In genomic region chr1:158999301-159000069, GRCh38 we compare ENCODE assay signal across 10 cellular contexts. TPM values are rescaled to one million over a fixed set of nuclear protein-coding genes. Genes with fewer than 3 reads are reported as not detected.
DNase-seq lines count a peak whose midpoint lies in the region; ATAC-seq and TF ChIP-seq lines count a peak whose summit lies in the region.
"Had no signal": no experiment of that assay in that cellular context is flagged by ENCODE, and none has a peak within 500 bp of the region (broad histone marks: within the 10 kb centered on the region; RNA-seq: fewer than 3 reads in every experiment).

No MANE protein-coding gene starts in this region.

- no peak for TF ChIP-seq CTCF in suprapubic skin (IDR thresholded peaks at IDR 0.05)

- TF ChIP-seq POLR2A in suprapubic skin (IDR thresholded peaks at IDR 0.05) = peak in 1 of 2 donors; percentile 89

- intact Hi-C loops in activated CD4-positive, alpha-beta T cell treated with anti-CD3 and anti-CD28 coated beads, Interleukin-2, amount 10 ng/mL, durations not matched to agents 24 days and 14 days (cut with micrococcal nuclease) = loop anchor here (2.0 to 10.0 kb wide), 2 partner anchors 207 to 625 kb away; no protein-coding TSS in a partner anchor

- ATAC-seq in left lobe of liver = peak; percentile 76
- no peak for ATAC-seq in T-helper 17 cell
- ATAC-seq in GM21529 (IDR thresholded peaks at IDR 0.05; ENCODE audit: unreplicated experiment) = no peak

- DNase-seq in activated CD4-positive, alpha-beta T cell treated with anti-CD3 and anti-CD28 coated beads, Interleukin-2, amount 10 ng/mL, durations not matched to agents 24 days and 14 days = no peak
- no peak for DNase-seq in activated CD4-positive, alpha-beta T cell treated with anti-CD3 and anti-CD28 coated beads for 48 hours
- DNase-seq in ecto neural progenitor cell (ENCODE audit: low spot score) = peak; percentile 84
- DNase-seq in left lobe of liver (ENCODE audit: low spot score) = peak; percentile 56
- DNase-seq in suprapubic skin (ENCODE audit: low spot score in 2 of 2) = peak; percentile 93 to 94
- DNase-seq in RKO (ENCODE audit: low spot score) = no peak
- DNase-seq in T-helper 17 cell = no peak

- no peak for TF ChIP-seq EP300 in suprapubic skin (IDR thresholded peaks at IDR 0.05)

- H3K4me1 Mint-ChIP-seq in activated CD4-positive, alpha-beta T cell treated with anti-CD3 and anti-CD28 coated beads, Interleukin-2, amount 10 ng/mL, durations not matched to agents 24 days and 14 days = peaks cover 32% of the 10 kb centered on the region
- H3K4me1 Mint-ChIP-seq in T-helper 17 cell = peaks cover 28% of the 10 kb centered on the region

- 10% methylated on average over 11 of the region's 11 CpGs for WGBS in suprapubic skin

- no peak overlapping the region for H3K4me3 Mint-ChIP-seq in activated CD4-positive, alpha-beta T cell treated with anti-CD3 and anti-CD28 coated beads, Interleukin-2, amount 10 ng/mL, durations not matched to agents 24 days and 14 days
- H3K4me3 Mint-ChIP-seq in T-helper 17 cell = no peak overlapping the region

- peak overlapping the region; percentile 96 for H3K27ac ChIP-seq in suprapubic skin
- H3K27ac ChIP-seq: VCaP had no signal

- H3K4me3 ChIP-seq in suprapubic skin = peak overlapping the region; percentile 57
- H3K4me3 ChIP-seq: BLaER1 treated with 17β-estradiol and CSF1 and Interleukin-3, amounts not matched to agents 10 nM and 100 nM had no signal

- peak overlapping the region; percentile 17 for H3K27ac Mint-ChIP-seq in activated CD4-positive, alpha-beta T cell treated with anti-CD3 and anti-CD28 coated beads, Interleukin-2, amount 10 ng/mL, durations not matched to agents 24 days and 14 days
- no peak overlapping the region for H3K27ac Mint-ChIP-seq in T-helper 17 cell

- H3K36me3 ChIP-seq in suprapubic skin = no peaks in the 10 kb centered on the region
- H3K36me3 ChIP-seq: BLaER1 treated with 17β-estradiol and CSF1 and Interleukin-3, amounts not matched to agents 10 nM and 100 nM had no signal

- no peaks in the 10 kb centered on the region for H3K27me3 ChIP-seq in suprapubic skin
- H3K27me3 ChIP-seq: BLaER1 treated with 17β-estradiol and CSF1 and Interleukin-3, amounts not matched to agents 10 nM and 100 nM had no signal

- peaks cover 17% of the 10 kb centered on the region for H3K36me3 Mint-ChIP-seq in activated CD4-positive, alpha-beta T cell treated with anti-CD3 and anti-CD28 coated beads, Interleukin-2, amount 10 ng/mL, durations not matched to agents 24 days and 14 days (ENCODE audit: low read depth)
- H3K36me3 Mint-ChIP-seq in T-helper 17 cell (ENCODE audit: low read depth) = no peaks in the 10 kb centered on the region

- H3K9me3 Mint-ChIP-seq in activated CD4-positive, alpha-beta T cell treated with anti-CD3 and anti-CD28 coated beads, Interleukin-2, amount 10 ng/mL, durations not matched to agents 24 days and 14 days = peaks cover 6% of the 10 kb centered on the region

- H3K9me3 ChIP-seq in suprapubic skin = no peaks in the 10 kb centered on the region
- H3K9me3 ChIP-seq in T-helper 17 cell (ENCODE audit: control insufficient read depth, low read length, poor library complexity, severe bottlenecking) = no peaks in the 10 kb centered on the region

- no peaks in the 10 kb centered on the region for H3K27me3 Mint-ChIP-seq in activated CD4-positive, alpha-beta T cell treated with anti-CD3 and anti-CD28 coated beads, Interleukin-2, amount 10 ng/mL, durations not matched to agents 24 days and 14 days
- no peaks in the 10 kb centered on the region for H3K27me3 Mint-ChIP-seq in T-helper 17 cell

- H3K4me1 ChIP-seq in suprapubic skin = peaks cover 36% of the 10 kb centered on the region

RNA-seq across cellular contexts. Expression of gene IFI16, which starts 10.2 kb away (rescaled TPM):
- 217 and 223 TPM in 2 replicates for total RNA-seq in activated CD4-positive, alpha-beta T cell treated with anti-CD3 and anti-CD28 coated beads, Interleukin-2, amount 10 ng/mL, durations not matched to agents 24 days and 14 days
- total RNA-seq in left lobe of liver (5.2 TPM), suprapubic skin (10 to 100 TPM; 52.3 to 70.4 (median 66.0) TPM), T-helper 17 cell (10 to 100 TPM; 68.0 to 82.8 TPM)

Comparison
In these comparisons a context has a peak if more than half of its experiments do, and no peak if none do; other contexts are left out.
1. DNase-seq: peak in ecto neural progenitor cell (single experiment), left lobe of liver (single experiment) and suprapubic skin (2 of 2); none in activated CD4-positive, alpha-beta T cell treated with anti-CD3 and anti-CD28 coated beads, Interleukin-2, amount 10 ng/mL, durations not matched to agents 24 days and 14 days (single experiment), activated CD4-positive, alpha-beta T cell treated with anti-CD3 and anti-CD28 coated beads for 48 hours (single experiment), RKO (single experiment) and T-helper 17 cell (0 of 3).